In genomic region chr13:50576156-50576555, GRCh38 we compare ENCODE assay signal across 1 cellular context.
TF ChIP-seq lines count a peak whose summit lies in the region.

No MANE protein-coding gene starts in this region.

TF ChIP-seq in WTC11, 78 proteins besides CTCF, POLR2A, EP300 and RAD21 (continued from another document):
- TF ChIP-seq ZSCAN18 (CRISPR knock-in tag; IDR thresholded peaks at IDR 0.05): no peak
- no peak for TF ChIP-seq NR2C2 (CRISPR knock-in tag; IDR thresholded peaks at IDR 0.05)
- no peak for TF ChIP-seq AFF4 (CRISPR knock-in tag; IDR thresholded peaks at IDR 0.05; ENCODE audit: borderline replicate concordance)
- no peak for TF ChIP-seq PRDM15 (CRISPR knock-in tag; IDR thresholded peaks at IDR 0.05)
- no peak for TF ChIP-seq ATF3 (CRISPR knock-in tag; conservative IDR thresholded peaks at IDR 0.05)
- no peak for TF ChIP-seq NFYB (CRISPR knock-in tag; conservative IDR thresholded peaks at IDR 0.05; ENCODE audit: low read depth)
- TF ChIP-seq SOX15 (CRISPR knock-in tag; IDR thresholded peaks at IDR 0.05): no peak
- TF ChIP-seq ZBTB21 (CRISPR knock-in tag; IDR thresholded peaks at IDR 0.05; ENCODE audit: borderline replicate concordance): no peak
- no peak for TF ChIP-seq FOXK1 (CRISPR knock-in tag; IDR thresholded peaks at IDR 0.05)
- TF ChIP-seq OVOL2 (CRISPR knock-in tag; IDR thresholded peaks at IDR 0.05; ENCODE audit: borderline replicate concordance): no peak
- no peak for TF ChIP-seq ELF4 (CRISPR knock-in tag; IDR thresholded peaks at IDR 0.05; ENCODE audit: low read depth)
- TF ChIP-seq FOXJ3 (CRISPR knock-in tag; IDR thresholded peaks at IDR 0.05; ENCODE audit: borderline replicate concordance): no peak
- no peak for TF ChIP-seq SMAD3 (CRISPR knock-in tag; IDR thresholded peaks at IDR 0.05; ENCODE audit: borderline replicate concordance)
